In genomic region chr15:72203507-72203837, GRCh38 we compare ENCODE assay signal across 8 cellular contexts. TPM values are rescaled to one million over a fixed set of nuclear protein-coding genes. Genes with fewer than 3 reads are reported as not detected.
DNase-seq lines count a peak whose midpoint lies in the region; ATAC-seq and TF ChIP-seq lines count a peak whose summit lies in the region.

No MANE protein-coding gene starts in this region.

- H3K9me3 Mint-ChIP-seq in GM23338 = no peaks in the 10 kb centered on the region
- H3K9me3 Mint-ChIP-seq in neural progenitor cell = peaks cover 2% of the 10 kb centered on the region

- H2AFZ ChIP-seq in GM23338 (no peak overlapping the region), neural progenitor cell (replicated peaks) (no peak overlapping the region)

- H3K27me3 ChIP-seq in left lung (no peaks in the 10 kb centered on the region), GM23338 (ENCODE audit: insufficient read depth) (no peaks in the 10 kb centered on the region), neural progenitor cell (peaks cover 11% of the 10 kb centered on the region), WERI-Rb-1 (ENCODE audit: insufficient read depth, low read depth, severe bottlenecking) (no peaks in the 10 kb centered on the region)

- peaks cover 84% of the 10 kb centered on the region for H3F3A ChIP-seq in GM23338 (replicated peaks; ENCODE audit: low read depth)
- H3F3A ChIP-seq in neural progenitor cell (ENCODE audit: low read depth) = peaks cover 32% of the 10 kb centered on the region

- no peak overlapping the region for H3K4me2 ChIP-seq in GM23338
- no peak overlapping the region for H3K4me2 ChIP-seq in neural progenitor cell

- H3K9ac ChIP-seq in neural progenitor cell = no peak overlapping the region

- no peak overlapping the region for H3K27ac ChIP-seq in left lung
- no peak overlapping the region for H3K27ac ChIP-seq in GM23338 (ENCODE audit: low read depth)
- H3K27ac ChIP-seq in neural progenitor cell = no peak overlapping the region
- no peak overlapping the region for H3K27ac ChIP-seq in WERI-Rb-1

- 0 out of 2 replicates have a peak, but pooled peaks cover 2% of the 10 kb centered on the region for H3K79me2 ChIP-seq in GM23338 (replicated peaks; ENCODE audit: insufficient read depth)
- no peaks in the 10 kb centered on the region for H3K79me2 ChIP-seq in neural progenitor cell (ENCODE audit: low read depth)

- H4K20me1 ChIP-seq in GM23338 (replicated peaks; ENCODE audit: insufficient read depth) (peaks cover 59% of the 10 kb centered on the region), neural progenitor cell (ENCODE audit: low read depth) (peaks cover 93% of the 10 kb centered on the region)

- no peaks in the 10 kb centered on the region for H3K9me3 ChIP-seq in left lung
- H3K9me3 ChIP-seq in neural progenitor cell (ENCODE audit: low read depth) = no peaks in the 10 kb centered on the region
- H3K9me3 ChIP-seq in WERI-Rb-1 (ENCODE audit: severe bottlenecking) = no peaks in the 10 kb centered on the region

- H3K36me3 Mint-ChIP-seq in GM23338 (ENCODE audit: low read depth) (peaks cover 97% of the 10 kb centered on the region), neural progenitor cell (peaks cover 54% of the 10 kb centered on the region)

- intact Hi-C loops in left lung (cut with DNase I) = loop anchor here in 1 of 2 donors (10.0 kb wide), 1 partner anchor 81 kb away; no protein-coding TSS in a partner anchor

- H3K27ac Mint-ChIP-seq in GM23338 = no peak overlapping the region
- H3K27ac Mint-ChIP-seq in neural progenitor cell = no peak overlapping the region

- H3K9me2 ChIP-seq in GM23338 (ENCODE audit: insufficient read depth) = no peaks in the 10 kb centered on the region

- DNase-seq in ACHN (peak; percentile 93), NCI-H1105 (lab: John Stamatoyannopoulos, UW) (peak; percentile 87), cerebellar cortex (ENCODE audit: low spot score) (peak; percentile 99), left lung (peak in 1 of 2 donors; percentile 73), GM23338 (ENCODE audit: low spot score) (no peak), neural progenitor cell (ENCODE audit: low spot score) (no peak), WERI-Rb-1 (no peak)
- DNase-seq in effector CD4-positive, alpha-beta T cell = no peak

- TF ChIP-seq CTCF in left lung (IDR thresholded peaks at IDR 0.05) (no peak), GM23338 (conservative IDR thresholded peaks at IDR 0.05; ENCODE audit: low read depth in 2 of 2) (no peak), neural progenitor cell (IDR thresholded peaks at IDR 0.05) (no peak), WERI-Rb-1 (IDR thresholded peaks at IDR 0.05; ENCODE audit: low read depth, low read length) (no peak)

- H3K36me3 ChIP-seq in left lung (peaks cover 5 to 100% of the 10 kb centered on the region in 2 donors), GM23338 (ENCODE audit: insufficient read depth) (peaks cover 82% of the 10 kb centered on the region), neural progenitor cell (peaks cover 14% of the 10 kb centered on the region), WERI-Rb-1 (peaks cover 100% of the 10 kb centered on the region)

- H3K4me3 ChIP-seq in left lung = no peak overlapping the region
- no peak overlapping the region for H3K4me3 ChIP-seq in GM23338
- H3K4me3 ChIP-seq in neural progenitor cell = no peak overlapping the region
- H3K4me3 ChIP-seq in WERI-Rb-1 (ENCODE audit: low read depth, low read length) = no peak overlapping the region

- H3K4me3 Mint-ChIP-seq in GM23338 = no peak overlapping the region
- H3K4me3 Mint-ChIP-seq in neural progenitor cell = no peak overlapping the region

- H3K4me1 Mint-ChIP-seq in GM23338 (peaks cover 4% of the 10 kb centered on the region; the same call in 1 of the 3 replicates), neural progenitor cell (peaks cover 2% of the 10 kb centered on the region)

- H3K27me3 Mint-ChIP-seq in GM23338 (ENCODE audit: insufficient read depth, low read depth, poor library complexity) = peaks cover 20% of the 10 kb centered on the region
- H3K27me3 Mint-ChIP-seq in neural progenitor cell (ENCODE audit: insufficient read depth, low read depth) = peaks cover 5% of the 10 kb centered on the region

- peaks cover 8 to 24% of the 10 kb centered on the region in 2 donors for H3K4me1 ChIP-seq in left lung
- 0 out of 2 replicates have a peak, but pooled peaks cover 4% of the 10 kb centered on the region for H3K4me1 ChIP-seq in GM23338 (ENCODE audit: insufficient read depth)
- H3K4me1 ChIP-seq in neural progenitor cell = no peaks in the 10 kb centered on the region

- ATAC-seq in left lung (peak; percentile 52), GM23338 (no peak)

- in situ Hi-C loops in ACHN (cut with HindIII; ENCODE audit: low pct_ligation_motif_present, low pct_unique_long_range_greater_than_20kb, low sequenced_read_pairs) = no loop called here

TF ChIP-seq in GM23338, 12 proteins besides CTCF, POLR2A, EP300 and RAD21 (continues in another document):
- TF ChIP-seq EZH2 (IDR thresholded peaks at IDR 0.05; ENCODE audit: low read depth, unreplicated experiment) (no peak), NANOG (IDR thresholded peaks at IDR 0.05; ENCODE audit: borderline replicate concordance) (no peak), ZNF331 (CRISPR knock-in tag; IDR thresholded peaks at IDR 0.05; ENCODE audit: low read depth) (no peak), ZNF114 (CRISPR knock-in tag; IDR thresholded peaks at IDR 0.05) (no peak), STAT1 (IDR thresholded peaks at IDR 0.05; ENCODE audit: unreplicated experiment) (no peak), REST (IDR thresholded peaks at IDR 0.05; ENCODE audit: unreplicated experiment) (no peak)

RNA-seq across cellular contexts. Expression of gene GRAMD2A, which starts 5.9 kb away (rescaled TPM):
- 10 to 100 TPM; 20.7 to 36.1 TPM for total RNA-seq in left lung
- total RNA-seq in GM23338 (2014; rRNA removed; shearing (Covaris generic)) = 2.8 and 3.3 TPM in 2 replicates
- polyA plus RNA-seq in GM23338 (2016; fragmentation: Nextera tagmentation; extraction: Ambion mirVana) = 0.70 and 0.71 TPM in 2 replicates
- 0.40 and 0.43 TPM in 2 replicates for total RNA-seq in neural progenitor cell (ENCODE audit: low replicate concordance)

RNA-seq across cellular contexts. Expression of gene PKM, which starts 27.5 kb away (rescaled TPM):
- total RNA-seq in left lung (100 to 1,000 TPM; 596 to 991 TPM), neural progenitor cell (ENCODE audit: low replicate concordance) (1,033 and 1,163 TPM in 2 replicates)
- total RNA-seq in GM23338 (2014; rRNA removed; shearing (Covaris generic)) = 1,067 and 1,137 TPM in 2 replicates
- 432 and 445 TPM in 2 replicates for polyA plus RNA-seq in GM23338 (2016; fragmentation: Nextera tagmentation; extraction: Ambion mirVana)

Comparison
In these comparisons a context has a peak if more than half of its experiments do, and no peak if none do; other contexts are left out.
1. DNase-seq: peak in ACHN (single experiment), NCI-H1105 (single experiment) and cerebellar cortex (single experiment); none in GM23338 (single experiment), neural progenitor cell (single experiment), WERI-Rb-1 (single experiment) and effector CD4-positive, alpha-beta T cell (single experiment).